Comparison of ENCODE assay signal across 1 cellular context in genomic region chr5:124718376-124718775, GRCh38.
TF ChIP-seq lines count a peak whose summit lies in the region.

No MANE protein-coding gene starts in this region.

TF ChIP-seq in K562, 482 proteins besides CTCF, POLR2A, EP300 and RAD21 (continued from another document):
- TF ChIP-seq THAP12 (CRISPR knock-in tag; IDR thresholded peaks at IDR 0.05), result no peak
- TF ChIP-seq NUFIP1 (IDR thresholded peaks at IDR 0.05; ENCODE audit: partially characterized antibody), result no peak
- TF ChIP-seq ZFP36 (IDR thresholded peaks at IDR 0.05; ENCODE audit: low read depth, low read length, partially characterized antibody), result no peak
- no peak for TF ChIP-seq NFIX (CRISPR knock-in tag; IDR thresholded peaks at IDR 0.05; ENCODE audit: low read depth)
- no peak for TF ChIP-seq SMAD2 (IDR thresholded peaks at IDR 0.05; ENCODE audit: low read depth, low read length)
- no peak for TF ChIP-seq VEZF1 (CRISPR knock-in tag; IDR thresholded peaks at IDR 0.05)
- no peak for TF ChIP-seq ZNF507 (tag; conservative IDR thresholded peaks at IDR 0.05)
- TF ChIP-seq PBX2 (CRISPR knock-in tag; IDR thresholded peaks at IDR 0.05; ENCODE audit: low read depth), result no peak
- TF ChIP-seq PBX2 (tag; conservative IDR thresholded peaks at IDR 0.05; ENCODE audit: low read depth), result peak; percentile 55; the same call in 1 of the 2 replicates
- no peak for TF ChIP-seq PURB (CRISPR knock-in tag; IDR thresholded peaks at IDR 0.05; ENCODE audit: low read depth)
- 0 out of 2 replicates have a peak, but pooled peaks have one; percentile 25 for TF ChIP-seq FOXJ2 (tag; IDR thresholded peaks at IDR 0.05)
- no peak for TF ChIP-seq NR3C1 (CRISPR knock-in tag; IDR thresholded peaks at IDR 0.05)
- no peak for TF ChIP-seq ZNF830 (CRISPR knock-in tag; IDR thresholded peaks at IDR 0.05)
